In the genomic region with DNA sequence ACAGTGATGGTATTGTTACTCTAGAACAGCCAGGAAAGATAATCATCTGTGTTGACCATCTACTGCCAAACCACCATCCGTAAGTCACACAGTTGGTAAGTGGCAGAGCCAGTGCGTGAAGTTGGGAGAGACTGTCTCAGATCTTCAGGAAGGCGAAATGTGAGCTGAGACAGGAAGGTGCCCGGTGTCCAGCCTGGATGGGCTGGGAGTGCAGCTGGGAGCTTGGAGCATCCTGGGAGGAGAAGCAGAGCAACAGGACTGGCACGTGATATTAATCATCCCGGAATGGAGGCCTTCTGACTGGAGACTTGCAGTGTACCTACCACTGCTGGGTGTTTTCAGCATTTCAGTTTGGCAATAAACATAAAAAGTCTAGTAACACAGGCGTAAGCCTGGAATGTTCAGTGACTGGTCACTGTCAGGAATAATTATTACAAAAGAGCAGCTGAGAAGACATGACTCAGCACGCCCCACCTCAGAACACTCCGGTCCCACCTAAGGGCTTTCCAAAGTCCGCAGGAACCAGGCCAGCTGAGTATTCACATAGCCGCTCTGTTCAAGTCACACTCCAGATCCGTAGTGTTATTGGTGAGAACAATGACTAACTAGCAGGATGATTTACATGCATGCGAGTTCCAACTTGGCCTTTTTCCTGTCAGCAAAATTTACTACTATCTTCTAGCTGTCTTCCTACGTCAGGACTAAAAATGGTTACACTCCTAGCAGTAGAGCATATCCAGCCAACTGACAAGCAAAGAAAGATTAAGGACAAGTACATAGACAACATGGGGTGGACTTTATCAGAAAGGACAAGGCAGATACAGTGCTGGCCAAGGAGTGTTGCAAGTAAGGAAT, we compare ENCODE assay signal across 8 cellular contexts. TPM values are rescaled to one million over a fixed set of nuclear protein-coding genes. Genes with fewer than 3 reads are reported as not detected.
DNase-seq lines count a peak whose midpoint lies in the region; ATAC-seq, FAIRE-seq and TF ChIP-seq lines count a peak whose summit lies in the region.

No MANE protein-coding gene starts in this region.

- H3K27ac ChIP-seq in spleen = peak overlapping the region; percentile 51 to 89 (median 82)

- peak; percentile 84 for FAIRE-seq in HTR-8/SVneo (lab: Jason Lieb, UNC)

- H3K36me3 ChIP-seq in adipocyte (ENCODE audit: control insufficient read depth, insufficient read depth, low read length, severe bottlenecking) (no peaks in the 10 kb centered on the region), spleen (no peaks in the 10 kb centered on the region)

- DNase-seq in HTR-8/SVneo (ENCODE audit: insufficient read length, low spot score) (peak; percentile 73), adipocyte (ENCODE audit: low read depth) (peak; percentile 95), iris pigment epithelial cell (ENCODE audit: low read depth) (peak; percentile 97), spleen (no peak), DMS114 treated with DMSO at 0.1 percent for 48 hours (lab: John Stamatoyannopoulos, UW; ENCODE audit: unreplicated experiment) (no peak)
- no peak for DNase-seq in stimulated activated CD4-positive, alpha-beta T cell treated with anti-CD3 and anti-CD28 coated beads, Interleukin-4, amount 100 ng/mL, for 1 hour
- DNase-seq in effector CD4-positive, alpha-beta T cell = no peak

- peak overlapping the region; percentile 69 for H3K9ac ChIP-seq in adipocyte (ENCODE audit: low read length)

- no peak for TF ChIP-seq CTCF in spleen (IDR thresholded peaks at IDR 0.05 in 8 of 11, conservative IDR thresholded peaks at IDR 0.05 in 3 of 11)

- no peak for ATAC-seq in HG02973 (IDR thresholded peaks at IDR 0.05; ENCODE audit: unreplicated experiment)

- intact Hi-C loops in spleen (cut with DNase I; ENCODE audit: low total_unique reads) = no loop called here

- H3K9me3 ChIP-seq in adipocyte (ENCODE audit: control insufficient read depth, low read length) (peaks cover 13% of the 10 kb centered on the region), spleen (peaks cover 0 to 27% (median 21%) of the 10 kb centered on the region in 8 donors)

- 60 to 79% (median 68%) methylated on average over 14 of the region's 14 CpGs for WGBS in spleen, 5 donors

- H3K4me3 ChIP-seq in adipocyte (ENCODE audit: low read length) = peak overlapping the region; percentile 65
- H3K4me3 ChIP-seq in spleen = peak overlapping the region in 1 of 8 donors; percentile 38

- no peak for TF ChIP-seq POLR2A in spleen (IDR thresholded peaks at IDR 0.05)

- H3K4me1 ChIP-seq in adipocyte (ENCODE audit: control insufficient read depth, insufficient read depth, low read length) (peaks cover 29% of the 10 kb centered on the region), spleen (peaks cover 0 to 47% (median 22%) of the 10 kb centered on the region in 6 donors)

- no peaks in the 10 kb centered on the region for H3K27me3 ChIP-seq in adipocyte (replicated peaks; ENCODE audit: control insufficient read depth, insufficient read depth, low read length)
- H3K27me3 ChIP-seq in spleen (replicated peaks in 1 of 7) = no peaks in the 10 kb centered on the region

RNA-seq across cellular contexts. Expression of a gene that starts 45.1 kb away (rescaled TPM):
- 100 to 1,000 TPM; 247 to 350 (median 316) TPM for total RNA-seq in spleen
- polyA plus RNA-seq in spleen = 10 to 100 TPM; 73.1 to 79.3 (median 79.1) TPM

Comparison
In these comparisons a context has a peak if more than half of its experiments do, and no peak if none do; other contexts are left out.
1. DNase-seq: peak in HTR-8/SVneo (single experiment), adipocyte (single experiment) and iris pigment epithelial cell (single experiment); none in spleen (single experiment), stimulated activated CD4-positive, alpha-beta T cell treated with anti-CD3 and anti-CD28 coated beads, Interleukin-4, amount 100 ng/mL, for 1 hour (single experiment), DMS114 treated with DMSO at 0.1 percent for 48 hours (single experiment) and effector CD4-positive, alpha-beta T cell (single experiment).